Comparison of ENCODE assay signal across 8 cellular contexts in the genomic region with DNA sequence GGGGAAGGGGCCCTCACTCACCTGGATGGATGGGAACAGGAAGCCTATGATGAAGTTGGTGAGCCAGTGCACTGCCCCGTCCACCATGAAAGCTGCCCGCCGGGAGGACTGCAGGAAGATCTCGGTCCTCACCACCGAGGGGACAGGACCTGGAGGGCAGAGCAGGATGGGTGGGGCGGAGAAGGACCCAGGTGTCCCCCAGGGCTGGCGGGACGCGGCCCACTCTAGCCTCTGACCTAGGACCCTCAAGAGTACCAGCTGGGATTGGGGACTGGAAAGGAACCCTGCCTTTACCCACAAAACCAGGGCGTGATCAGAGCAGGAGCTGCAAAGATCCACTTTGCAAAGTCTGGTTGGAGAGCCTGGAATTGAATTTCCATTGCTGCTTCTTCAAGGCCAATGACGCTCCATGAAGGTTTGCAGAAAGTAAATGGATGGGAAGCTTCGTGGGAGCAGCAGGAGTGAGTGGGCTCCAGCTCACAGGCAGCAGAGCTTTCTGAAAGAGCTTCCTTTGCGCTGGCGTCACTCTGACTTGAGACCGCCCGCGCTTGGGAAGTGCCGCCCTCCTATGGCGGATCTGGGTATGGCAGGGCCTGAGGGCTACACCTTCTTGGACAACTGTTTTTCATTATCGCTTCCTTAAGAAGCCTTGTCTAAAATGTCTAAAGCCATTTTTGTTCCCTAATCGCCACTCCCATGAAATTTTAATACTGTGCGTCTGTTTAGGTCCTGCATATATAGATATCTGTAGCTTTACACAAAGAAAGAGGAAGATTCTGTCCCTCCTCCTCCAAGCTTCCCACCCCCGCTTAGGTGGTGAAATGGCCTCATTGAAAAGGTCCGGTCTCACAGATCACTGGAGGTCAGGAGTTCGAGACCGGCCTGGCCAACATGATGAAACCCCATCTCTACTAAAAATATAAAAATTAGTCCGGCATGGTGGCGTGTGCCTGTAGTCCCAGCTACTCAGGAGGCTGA. TPM values are rescaled to one million over a fixed set of nuclear protein-coding genes. Genes with fewer than 3 reads are reported as not detected.
DNase-seq lines count a peak whose midpoint lies in the region; ATAC-seq and TF ChIP-seq lines count a peak whose summit lies in the region.

No MANE protein-coding gene starts in this region.

- no peaks in the 10 kb centered on the region for H3K36me3 ChIP-seq in SK-N-SH (replicated peaks in 1 of 2; ENCODE audit: control insufficient read depth in 1 of 2, insufficient read depth in 2 of 2, low read length in 1 of 2)

- no peaks in the 10 kb centered on the region for H3K27me3 ChIP-seq in SK-N-SH (ENCODE audit: insufficient read depth)

- no peaks in the 10 kb centered on the region for H3K9me3 Mint-ChIP-seq in type B pancreatic cell

- H3K9me2 ChIP-seq in SK-N-SH = no peaks in the 10 kb centered on the region

- TF ChIP-seq RAD21 in SK-N-SH (IDR thresholded peaks at IDR 0.05; ENCODE audit: low read length) = peak; percentile 52

- ATAC-seq in HG03095 (IDR thresholded peaks at IDR 0.05; ENCODE audit: unreplicated experiment) = no peak

- peaks cover 19% of the 10 kb centered on the region for H3K4me1 Mint-ChIP-seq in type B pancreatic cell (ENCODE audit: unreplicated experiment)

- CTCF ChIA-PET in SK-N-SH (lab: Yijun Ruan, JAX) = interaction anchor here (0.5 to 3.5 kb wide), 31 partner anchors 9 to 584 kb away, joined by 3 to 24 read pairs (median 4); no protein-coding TSS in a partner anchor

- no peaks in the 10 kb centered on the region for H4K20me1 ChIP-seq in SK-N-SH (ENCODE audit: insufficient read depth)

- no peaks in the 10 kb centered on the region for H3K4me1 ChIP-seq in SK-N-SH (ENCODE audit: control insufficient read depth in 1 of 2, insufficient read depth in 2 of 2, low read depth in 1 of 2, low read length in 1 of 2)

- 62% methylated on average over 22 of the region's 28 CpGs for WGBS in SK-N-SH (ENCODE audit: low lambda C conversion rate)

- H3K79me2 ChIP-seq in SK-N-SH (ENCODE audit: insufficient read depth) = no peaks in the 10 kb centered on the region

- no peak overlapping the region for H2AFZ ChIP-seq in SK-N-SH (ENCODE audit: low read depth)

- H3K27me3 Mint-ChIP-seq in type B pancreatic cell = peaks cover 3% of the 10 kb centered on the region

- H3K4me3 ChIP-seq in SK-N-SH (ENCODE audit: low read depth in 2 of 2, low read length in 1 of 2) = no peak overlapping the region; a peak in 1 of 4 replicates

- H3K9me3 ChIP-seq in SK-N-SH = no peaks in the 10 kb centered on the region

- H3K27ac ChIP-seq in SK-N-SH (ENCODE audit: low read depth in 2 of 2, low read length in 1 of 2) = no peak overlapping the region

- no peak overlapping the region for H3K4me3 Mint-ChIP-seq in type B pancreatic cell

- no peak overlapping the region for H3K9ac ChIP-seq in SK-N-SH

- TF ChIP-seq EP300 in SK-N-SH (IDR thresholded peaks at IDR 0.05; ENCODE audit: borderline replicate concordance in 1 of 2, low read depth in 1 of 2, low read length in 1 of 2) = no peak

- peak; percentile 77 for DNase-seq in EL
- peak; percentile 40 for DNase-seq in HS-27A (ENCODE audit: low read depth)
- peak; percentile 80 for DNase-seq in SK-N-SH
- DNase-seq in activated naive CD4-positive, alpha-beta T cell (lab: John Stamatoyannopoulos, UW) = peak; percentile 57 to 91 (median 75)
- peak; percentile 78 for DNase-seq in glomerular visceral epithelial cell (ENCODE audit: extremely low spot score)
- peak; percentile 52 for DNase-seq in pons (ENCODE audit: low spot score)
- DNase-seq in type B pancreatic cell (ENCODE audit: extremely low spot score, unreplicated experiment) = peak; percentile 86

- peak overlapping the region; percentile 36 for H3K27ac Mint-ChIP-seq in type B pancreatic cell

- POLR2A ChIA-PET in SK-N-SH (lab: Yijun Ruan, JAX) = no interaction called here

- H3F3A ChIP-seq in SK-N-SH (replicated peaks; ENCODE audit: insufficient read depth) = no peaks in the 10 kb centered on the region

- H3K36me3 Mint-ChIP-seq in type B pancreatic cell = no peaks in the 10 kb centered on the region

- H3K4me2 ChIP-seq in SK-N-SH = no peak overlapping the region

- TF ChIP-seq CTCF in SK-N-SH (IDR thresholded peaks at IDR 0.05) (peak; percentile 76), type B pancreatic cell (conservative IDR thresholded peaks at IDR 0.05) (peak; percentile 95)

TF ChIP-seq in SK-N-SH, 30 proteins besides CTCF, POLR2A, EP300 and RAD21:
- TF ChIP-seq MXI1 (IDR thresholded peaks at IDR 0.05; ENCODE audit: low read depth, low read length) = no peak
- TF ChIP-seq NFIC (IDR thresholded peaks at IDR 0.05; ENCODE audit: borderline replicate concordance) = no peak
- no peak for TF ChIP-seq SIN3A (IDR thresholded peaks at IDR 0.05; ENCODE audit: borderline replicate concordance, low read depth, low read length)
- TF ChIP-seq SMC3 (IDR thresholded peaks at IDR 0.05; ENCODE audit: low read depth, low read length) = peak; percentile 55
- TF ChIP-seq TCF12 (IDR thresholded peaks at IDR 0.05) = peak; percentile 60
- TF ChIP-seq PBX3 (IDR thresholded peaks at IDR 0.05) = no peak
- no peak for TF ChIP-seq FOXM1 (IDR thresholded peaks at IDR 0.05; ENCODE audit: low read depth)
- no peak for TF ChIP-seq USF1 (IDR thresholded peaks at IDR 0.05; ENCODE audit: borderline replicate concordance, low read depth)

RNA-seq across cellular contexts. Expression of gene SLC2A7, which starts 21.2 kb away (rescaled TPM):
- not detected in 2 replicates for polyA plus RNA-seq in SK-N-SH (2012; rRNA removed)
- not detected in 2 replicates for polyA plus RNA-seq in SK-N-SH (2012; cell fraction: cytosol; rRNA removed)
- polyA plus RNA-seq in SK-N-SH (2012; cell fraction: nucleus; rRNA removed) = not detected in 2 replicates
- not detected in 2 replicates for total RNA-seq in type B pancreatic cell (ENCODE audit: low replicate concordance)

RNA-seq across cellular contexts. Expression of gene CA6, which starts 59.4 kb away (rescaled TPM):
- polyA plus RNA-seq in SK-N-SH (2012; rRNA removed) = not detected in 2 replicates
- polyA plus RNA-seq in SK-N-SH (2012; cell fraction: cytosol; rRNA removed) = not detected in 2 replicates
- not detected in 2 replicates for polyA plus RNA-seq in SK-N-SH (2012; cell fraction: nucleus; rRNA removed)
- total RNA-seq in type B pancreatic cell (ENCODE audit: low replicate concordance) = 0.24 TPM in 1 of 2 replicates, not detected in the other
